Comparison of ENCODE assay signal across 9 cellular contexts in the genomic region with DNA sequence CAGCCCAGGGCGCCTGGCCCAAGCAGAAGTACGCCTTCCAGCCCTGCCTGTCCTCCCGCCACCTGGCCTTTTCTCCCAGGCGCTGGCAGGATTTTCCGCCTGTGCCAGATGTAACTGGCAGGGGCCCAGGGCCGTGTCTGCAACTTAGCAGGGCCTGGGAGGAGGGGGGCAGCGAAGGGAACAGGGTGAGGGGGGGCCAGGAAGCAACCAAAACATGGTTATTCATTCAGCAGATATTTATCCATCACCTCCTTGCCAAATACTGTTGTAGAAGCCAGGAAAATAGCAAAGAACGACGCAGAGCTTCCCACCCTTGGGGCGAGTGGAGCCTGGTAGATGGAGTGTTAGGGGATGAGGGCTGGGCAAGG. TPM values are rescaled to one million over a fixed set of nuclear protein-coding genes. Genes with fewer than 3 reads are reported as not detected.
DNase-seq lines count a peak whose midpoint lies in the region; ATAC-seq, FAIRE-seq and TF ChIP-seq lines count a peak whose summit lies in the region.
"Had no signal": no experiment of that assay in that cellular context is flagged by ENCODE, and none has a peak within 500 bp of the region (broad histone marks: within the 10 kb centered on the region; RNA-seq: fewer than 3 reads in every experiment).

No MANE protein-coding gene starts in this region.

- DNase-seq in NCI-H1417 (lab: John Stamatoyannopoulos, UW) (peak; percentile 51 to 88 (median 81)), astrocyte of the hippocampus (ENCODE audit: low read depth, low spot score) (peak; percentile 94), kidney (peak; percentile 96), superior temporal gyrus (ENCODE audit: extremely low spot score) (peak; percentile 35), Kasumi-1 (lab: John Stamatoyannopoulos, UW) (no peak), NOMO-1 treated with dmso at 0.1 percent for 144 hours (lab: John Stamatoyannopoulos, UW; ENCODE audit: unreplicated experiment) (no peak)
- DNase-seq in activated CD4-positive, alpha-beta T cell treated with anti-CD3 and anti-CD28 coated beads, Interleukin-2, amount 50 U/mL, for 1 hour, result no peak

- intact Hi-C loops in kidney (cut with DNase I), result no loop called here

- peak overlapping the region in 1 of 2 donors; percentile 15 for H3K9ac ChIP-seq in kidney (ENCODE audit: low read length in 2 of 2)

- H3K36me3 ChIP-seq in kidney (ENCODE audit: control insufficient read depth in 1 of 2, insufficient read depth in 2 of 2, low read length in 2 of 2), result no peaks in the 10 kb centered on the region

- FAIRE-seq in kidney (lab: Jason Lieb, UNC), result no peak
- FAIRE-seq: islet of Langerhans had no signal

- H3K27ac ChIP-seq in kidney (ENCODE audit: low read depth in 2 of 2, low read length in 2 of 2), result peak overlapping the region; percentile 82 to 93

- ATAC-seq in HG02642 (IDR thresholded peaks at IDR 0.05; ENCODE audit: poor library complexity, unreplicated experiment), result no peak

- peaks cover 12 to 18% of the 10 kb centered on the region in 2 donors for H3K4me1 ChIP-seq in kidney (ENCODE audit: control insufficient read depth in 1 of 2, insufficient read depth in 1 of 2, low read depth in 1 of 2, low read length in 2 of 2)

- TF ChIP-seq CTCF in kidney (IDR thresholded peaks at IDR 0.05; ENCODE audit: borderline replicate concordance, extremely low read depth, insufficient read depth), result no peak

- no peaks in the 10 kb centered on the region for H3K9me3 ChIP-seq in kidney (ENCODE audit: control insufficient read depth in 1 of 2, low read length in 2 of 2)

- no peak overlapping the region for H3K4me3 ChIP-seq in kidney (ENCODE audit: low read length in 2 of 2)

RNA-seq across cellular contexts. Expression of a gene that starts 5.6 kb away (rescaled TPM):
- total RNA-seq in kidney, result 3.7 TPM
- polyA plus RNA-seq in kidney (ENCODE audit: insufficient read depth, low read depth, low replicate concordance), result 5.2 TPM

RNA-seq across cellular contexts. Expression of a gene that starts 38.2 kb away (rescaled TPM):
- total RNA-seq in kidney, result 5.1 TPM
- polyA plus RNA-seq in kidney (ENCODE audit: insufficient read depth, low read depth, low replicate concordance), result 2.4 TPM

RNA-seq across cellular contexts. Expression of a gene that starts 46.1 kb away (rescaled TPM):
- total RNA-seq in kidney, result 76.6 TPM
- polyA plus RNA-seq in kidney (ENCODE audit: insufficient read depth, low read depth, low replicate concordance), result 28.2 TPM

Comparison
In these comparisons a context has a peak if more than half of its experiments do, and no peak if none do; other contexts are left out.
1. DNase-seq: peak in NCI-H1417 (3 of 3), astrocyte of the hippocampus (single experiment), kidney (single experiment) and superior temporal gyrus (single experiment); none in Kasumi-1 (0 of 2), activated CD4-positive, alpha-beta T cell treated with anti-CD3 and anti-CD28 coated beads, Interleukin-2, amount 50 U/mL, for 1 hour (single experiment) and NOMO-1 treated with dmso at 0.1 percent for 144 hours (single experiment).